ENCODE assay signal across 10 cellular contexts in the genomic region with DNA sequence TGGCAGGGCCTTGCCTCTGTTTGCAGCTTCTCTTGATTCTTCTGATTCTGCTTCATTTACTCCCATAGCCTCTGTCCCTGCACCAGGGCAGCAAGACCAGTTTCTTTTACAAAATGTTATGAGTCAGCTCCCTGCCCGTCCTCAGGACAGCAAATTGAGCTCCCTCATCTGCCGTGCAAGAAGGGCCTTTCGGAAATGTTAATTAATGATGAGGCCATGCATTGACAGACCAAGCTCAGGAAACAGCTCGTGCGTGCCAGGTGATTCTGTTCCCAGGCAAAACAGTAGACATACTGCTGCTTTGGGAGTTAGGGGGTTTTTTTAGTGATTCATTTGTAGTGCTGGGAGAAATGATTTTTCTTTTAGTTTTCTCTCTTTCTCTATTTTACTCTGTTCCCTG.
DNase-seq lines count a peak whose midpoint lies in the region; ATAC-seq lines count a peak whose summit lies in the region.
"Had no signal": no experiment of that assay in that cellular context is flagged by ENCODE, and none has a peak within 500 bp of the region (broad histone marks: within the 10 kb centered on the region; RNA-seq: fewer than 3 reads in every experiment).

No MANE protein-coding gene starts in this region.

- ATAC-seq in GM18858 (IDR thresholded peaks at IDR 0.05; ENCODE audit: unreplicated experiment) (peak; percentile 75), GM21723 (IDR thresholded peaks at IDR 0.05; ENCODE audit: unreplicated experiment) (peak; percentile 85), HG03457 (IDR thresholded peaks at IDR 0.05; ENCODE audit: unreplicated experiment) (peak; percentile 83)

- DNase-seq in lung microvascular endothelial cell (ENCODE audit: low read depth in 2 of 2): peak; percentile 2 to 56
- no peak for DNase-seq in NCI-H2171 (lab: John Stamatoyannopoulos, UW)
- DNase-seq in iPS-NIHi11 (ENCODE audit: low spot score): no peak
- DNase-seq in foreskin melanocyte: no peak
- no peak for DNase-seq in stimulated activated CD4-positive, alpha-beta T cell treated with anti-CD3 and anti-CD28 coated beads, Interleukin-2, amount 100 ng/mL, for 24 hours
- DNase-seq: NCI-H2029 treated with DMSO at 0.1 percent for 48 hours, stomach had no signal

Comparison
In these comparisons a context has a peak if more than half of its experiments do, and no peak if none do; other contexts are left out.
1. DNase-seq: peak in lung microvascular endothelial cell (2 of 2); none in NCI-H2171 (single experiment), iPS-NIHi11 (single experiment), foreskin melanocyte (single experiment) and stimulated activated CD4-positive, alpha-beta T cell treated with anti-CD3 and anti-CD28 coated beads, Interleukin-2, amount 100 ng/mL, for 24 hours (0 of 2).
2. Peak in every context shown above with its lines, with median percentiles within 50 percentile points of each other: ATAC-seq.